ENCODE assay signal across 7 cellular contexts in the genomic region with DNA sequence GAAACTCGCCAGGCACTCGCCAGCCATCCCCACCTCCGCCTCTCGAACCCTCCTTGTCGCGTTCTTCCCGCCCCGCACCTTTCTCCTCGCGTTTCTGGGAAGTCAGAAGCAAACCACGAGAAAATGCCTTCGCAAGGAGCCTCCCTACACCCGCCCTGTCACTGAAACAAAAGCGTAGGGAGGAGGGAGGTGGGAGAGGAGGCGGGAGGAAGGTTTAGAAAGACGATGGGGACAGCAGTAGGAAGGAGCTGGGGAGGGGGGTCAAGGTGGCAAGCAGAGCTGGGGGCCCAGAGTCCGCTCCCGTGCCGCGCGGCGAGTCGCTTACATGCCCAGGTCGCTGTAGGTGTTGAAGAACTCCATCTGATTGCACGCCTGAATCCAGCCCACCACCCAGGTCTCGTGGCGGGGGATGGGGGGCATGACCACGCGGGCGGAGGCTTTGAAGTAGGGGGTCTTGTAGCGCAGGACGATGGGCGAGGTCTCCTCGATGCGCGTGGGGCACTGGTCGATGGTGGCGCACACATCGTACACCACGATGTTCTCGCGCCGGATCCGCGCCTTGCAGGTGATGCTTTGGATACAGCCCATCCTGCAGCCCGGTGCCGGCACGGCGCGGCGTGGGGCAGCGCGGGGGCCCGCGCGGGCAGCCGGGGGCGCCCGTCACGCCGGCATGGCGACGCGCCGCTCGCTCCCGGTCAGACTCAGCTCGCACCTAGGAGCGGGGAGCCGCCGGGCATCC.
DNase-seq lines count a peak whose midpoint lies in the region; ATAC-seq and TF ChIP-seq lines count a peak whose summit lies in the region.

No MANE protein-coding gene starts in this region.

- ATAC-seq in GM18505 (IDR thresholded peaks at IDR 0.05; ENCODE audit: unreplicated experiment) (peak; percentile 7), HG03565 (IDR thresholded peaks at IDR 0.05; ENCODE audit: unreplicated experiment) (peak; percentile 0), GM21447 (IDR thresholded peaks at IDR 0.05; ENCODE audit: unreplicated experiment) (no peak), HG02852 (IDR thresholded peaks at IDR 0.05; ENCODE audit: unreplicated experiment) (no peak)
- ATAC-seq in stimulated activated naive CD8-positive, alpha-beta T cell treated with anti-CD3 and anti-CD28 coated beads, Interleukin-15, Interleukin-2, amounts not matched to agents 100 U/mL and 50 U/mL, for 24 hours, result no peak

- DNase-seq in astrocyte of the hippocampus (ENCODE audit: low read depth, low spot score), result peak; percentile 48
- peak; percentile 61 for DNase-seq in islet precursor cell
- peak; percentile 9 for DNase-seq in stimulated activated naive CD8-positive, alpha-beta T cell treated with anti-CD3 and anti-CD28 coated beads, Interleukin-15, Interleukin-2, amounts not matched to agents 100 U/mL and 50 U/mL, for 24 hours

- no peak for TF ChIP-seq POLR2A in GM18505 (IDR thresholded peaks at IDR 0.05; ENCODE audit: borderline replicate concordance, extremely low read depth, insufficient read depth, insufficient read length)

Comparison
In these comparisons a context has a peak if more than half of its experiments do, and no peak if none do; other contexts are left out.
1. ATAC-seq: peak in GM18505 (single experiment) and HG03565 (single experiment); none in stimulated activated naive CD8-positive, alpha-beta T cell treated with anti-CD3 and anti-CD28 coated beads, Interleukin-15, Interleukin-2, amounts not matched to agents 100 U/mL and 50 U/mL, for 24 hours (single experiment), GM21447 (single experiment) and HG02852 (single experiment).
2. DNase-seq: peak in every context shown above with its lines; median percentile 61 in islet precursor cell; 48 in astrocyte of the hippocampus; 9 in stimulated activated naive CD8-positive, alpha-beta T cell treated with anti-CD3 and anti-CD28 coated beads, Interleukin-15, Interleukin-2, amounts not matched to agents 100 U/mL and 50 U/mL, for 24 hours.